9 cellular contexts compared by ENCODE assay signal in genomic region chr19:33376931-33377557, GRCh38. TPM values are rescaled to one million over a fixed set of nuclear protein-coding genes. Genes with fewer than 3 reads are reported as not detected.
DNase-seq lines count a peak whose midpoint lies in the region; TF ChIP-seq lines count a peak whose summit lies in the region.
"Had no signal": no experiment of that assay in that cellular context is flagged by ENCODE, and none has a peak within 500 bp of the region (broad histone marks: within the 10 kb centered on the region; RNA-seq: fewer than 3 reads in every experiment).

No MANE protein-coding gene starts in this region.

- no peaks in the 10 kb centered on the region for H3K9me3 ChIP-seq in adipocyte (ENCODE audit: control insufficient read depth, low read length)
- no peaks in the 10 kb centered on the region for H3K9me3 ChIP-seq in liver (ENCODE audit: control insufficient read depth in 4 of 4, low read length in 3 of 4)
- H3K9me3 ChIP-seq: ascending aorta had no signal

- peak overlapping the region; percentile 92 to 96 for H3K27ac ChIP-seq in liver (ENCODE audit: low read depth in 1 of 2, low read length in 2 of 2)

- H3K4me3 ChIP-seq in adipocyte (ENCODE audit: low read length) (peak overlapping the region; percentile 20), liver (ENCODE audit: low read depth in 1 of 3, low read length in 3 of 3) (no peak overlapping the region)
- H3K4me3 ChIP-seq: ascending aorta had no signal

- TF ChIP-seq CTCF in liver (IDR thresholded peaks at IDR 0.05; ENCODE audit: low read depth, low read length, missing input control) = no peak

- DNase-seq in HT-29 (ENCODE audit: low spot score) = peak; percentile 80
- no peak for DNase-seq in adipocyte (ENCODE audit: low read depth)
- peak; percentile 21 for DNase-seq in stimulated activated CD8-positive, alpha-beta memory T cell treated with anti-CD3 and anti-CD28 coated beads, Interleukin-4, amount 100 ng/mL, for 48 hours
- DNase-seq in DMS79 treated with DMSO at 0.1 percent for 48 hours (lab: John Stamatoyannopoulos, UW) = no peak
- no peak for DNase-seq in retina
- DNase-seq in dedifferentiated amniotic fluid mesenchymal stem cell (ENCODE audit: extremely low spot score) = no peak
- DNase-seq: erythroblast had no signal

- H3K4me1 ChIP-seq in adipocyte (ENCODE audit: control insufficient read depth, insufficient read depth, low read length) = peaks cover 38% of the 10 kb centered on the region
- peaks cover 8 to 74% (median 52%) of the 10 kb centered on the region in 4 donors for H3K4me1 ChIP-seq in liver (ENCODE audit: control insufficient read depth in 4 of 4, insufficient read depth in 4 of 4, low read length in 3 of 4)

- H3K27me3 ChIP-seq in adipocyte (replicated peaks; ENCODE audit: control insufficient read depth, insufficient read depth, low read length) (no peaks in the 10 kb centered on the region), liver (ENCODE audit: control insufficient read depth in 4 of 4, insufficient read depth in 4 of 4, low read length in 3 of 4) (no peaks in the 10 kb centered on the region)
- H3K27me3 ChIP-seq: ascending aorta had no signal

- H3K36me3 ChIP-seq in adipocyte (ENCODE audit: control insufficient read depth, insufficient read depth, low read length, severe bottlenecking) (peaks cover 22% of the 10 kb centered on the region), liver (ENCODE audit: control insufficient read depth in 4 of 4, insufficient read depth in 3 of 4, low read depth in 1 of 4, low read length in 3 of 4) (peaks cover 0 to 1% (median 0%) of the 10 kb centered on the region in 4 donors)

- 33% methylated on average over 7 of the region's 7 CpGs for WGBS in liver

- no peak for TF ChIP-seq RAD21 in liver (IDR thresholded peaks at IDR 0.05)

- H3K9ac ChIP-seq in adipocyte (ENCODE audit: low read length) (no peak overlapping the region), liver (ENCODE audit: low read depth in 1 of 2, low read length in 2 of 2) (peak overlapping the region in 1 of 2 donors; percentile 61)

TF ChIP-seq in liver, 16 proteins besides CTCF, POLR2A, EP300 and RAD21:
- TF ChIP-seq FOXA1 (IDR thresholded peaks at IDR 0.05) = peak; percentile 2
- no peak for TF ChIP-seq MAX (IDR thresholded peaks at IDR 0.05)

RNA-seq across cellular contexts. Expression of gene CEBPG, which starts 3.5 kb away (rescaled TPM):
- total RNA-seq in HT-29 (2014; rRNA removed; shearing (Covaris generic)) = 35.9 and 37.4 TPM in 2 replicates
- total RNA-seq in liver = 10 to 100 TPM; 18.0 to 36.1 TPM
- 10 to 100 TPM; 16.9 to 30.3 TPM for polyA plus RNA-seq in liver

Comparison
In these comparisons a context has a peak if more than half of its experiments do, and no peak if none do; other contexts are left out.
1. DNase-seq: peak in HT-29 (single experiment) and stimulated activated CD8-positive, alpha-beta memory T cell treated with anti-CD3 and anti-CD28 coated beads, Interleukin-4, amount 100 ng/mL, for 48 hours (single experiment); none in adipocyte (single experiment), DMS79 treated with DMSO at 0.1 percent for 48 hours (single experiment), retina (single experiment) and dedifferentiated amniotic fluid mesenchymal stem cell (single experiment).